8 cellular contexts compared by ENCODE assay signal in genomic region chr3:150763122-150763840, GRCh38. TPM values are rescaled to one million over a fixed set of nuclear protein-coding genes. Genes with fewer than 3 reads are reported as not detected.
A peak's percentile ranks its signal among the peaks of the same experiment; 100 is the strongest.
DNase-seq lines count a peak whose midpoint lies in the region; ATAC-seq and TF ChIP-seq lines count a peak whose summit lies in the region.

SIAH2 (minus strand) TSS chr3:150763169; CDS start chr3:150762849, 320 bp downstream.

- peak within 1 kb of the TSS; percentile 95 for H3K18ac ChIP-seq in neuronal stem cell (ENCODE audit: low read length)

- DNase-seq in H7 (peak; percentile 92), MG63 (peak; percentile 97), SJCRH30 (peak; percentile 88 to 90), foreskin keratinocyte (peak; percentile 91 to 94), neuronal stem cell (ENCODE audit: low spot score) (peak; percentile 80)
- peak; percentile 88 for DNase-seq in activated gamma-delta T cell treated with anti-CD3 and anti-CD28 coated beads, Interleukin-2, amount 50 U/mL, for 16 hours (ENCODE audit: low read depth)

- no CpG with 5 or more reads among the region's 70 CpGs for WGBS in neuronal stem cell (ENCODE audit: extremely low coverage in 2 of 2, insufficient read length in 2 of 2, insufficient replicate concordance in 1 of 2), 2 donors

- peak within 1 kb of the TSS; percentile 45 for H3K23ac ChIP-seq in neuronal stem cell (ENCODE audit: low read depth, low read length, poor library complexity)

- no peak within 1 kb of the TSS for H3K14ac ChIP-seq in neuronal stem cell (ENCODE audit: low read length)

- no peak within 1 kb of the TSS for H4K8ac ChIP-seq in neuronal stem cell (ENCODE audit: low read depth, low read length)

- no peaks in the 10 kb centered on the region for H3K9me3 ChIP-seq in ES-I3 (ENCODE audit: control insufficient read depth, insufficient read depth, low read length)
- no peaks in the 10 kb centered on the region for H3K9me3 ChIP-seq in MG63
- no peaks in the 10 kb centered on the region for H3K9me3 ChIP-seq in SJCRH30 (replicated peaks)
- no peaks in the 10 kb centered on the region for H3K9me3 ChIP-seq in neuronal stem cell (replicated peaks in 1 of 2; ENCODE audit: control insufficient read depth in 2 of 2, insufficient read depth in 1 of 2, low read depth in 1 of 2, low read length in 2 of 2)
- no peaks in the 10 kb centered on the region for H3K9me3 ChIP-seq in subcutaneous abdominal adipose tissue (ENCODE audit: control insufficient read depth in 5 of 5, low read length in 5 of 5)

- no peak within 1 kb of the TSS for H4K91ac ChIP-seq in neuronal stem cell (ENCODE audit: low read depth, low read length, poor library complexity)

- H3K4me1 ChIP-seq in ES-I3 (ENCODE audit: insufficient read depth, low read length): peaks cover 18% of the 10 kb centered on the region
- peaks cover 7% of the 10 kb centered on the region for H3K4me1 ChIP-seq in SJCRH30
- peaks cover 21% of the 10 kb centered on the region for H3K4me1 ChIP-seq in foreskin keratinocyte
- H3K4me1 ChIP-seq in neuronal stem cell (ENCODE audit: control insufficient read depth in 2 of 2, insufficient read depth in 1 of 2, low read depth in 1 of 2, low read length in 2 of 2): peaks cover 4 to 13% of the 10 kb centered on the region in 2 donors
- peaks cover 2 to 43% (median 40%) of the 10 kb centered on the region in 5 donors for H3K4me1 ChIP-seq in subcutaneous abdominal adipose tissue (ENCODE audit: control insufficient read depth in 5 of 5, insufficient read depth in 5 of 5, low read length in 5 of 5)

- H2BK120ac ChIP-seq in neuronal stem cell (ENCODE audit: low read depth, low read length): no peak within 1 kb of the TSS

- H3K27me3 ChIP-seq in H7 (ENCODE audit: control insufficient read depth, insufficient read depth, low read length) (peaks cover 6% of the 10 kb centered on the region), MG63 (no peaks in the 10 kb centered on the region), SJCRH30 (no peaks in the 10 kb centered on the region), foreskin keratinocyte (no peaks in the 10 kb centered on the region), neuronal stem cell (ENCODE audit: control insufficient read depth in 3 of 3, insufficient read depth in 3 of 3, low read depth in 1 of 3, low read length in 3 of 3) (no peaks in the 10 kb centered on the region), subcutaneous abdominal adipose tissue (ENCODE audit: control insufficient read depth in 5 of 5, insufficient read depth in 4 of 5, low read length in 5 of 5) (no peaks in the 10 kb centered on the region)

- peaks cover 2% of the 10 kb centered on the region for H3K79me1 ChIP-seq in neuronal stem cell (ENCODE audit: low read depth, low read length)

- peak; percentile 86 for ATAC-seq in foreskin keratinocyte

- H3K4me3 ChIP-seq in H7 (ENCODE audit: insufficient read depth, low read depth, low read length) (peak within 1 kb of the TSS; percentile 67), MG63 (peak within 1 kb of the TSS; percentile 76), SJCRH30 (peak within 1 kb of the TSS; percentile 68), neuronal stem cell (ENCODE audit: low read length in 2 of 2) (peak within 1 kb of the TSS; percentile 66 to 83), subcutaneous abdominal adipose tissue (ENCODE audit: low read depth in 1 of 5, low read length in 5 of 5) (peak within 1 kb of the TSS; percentile 90 to 97 (median 93))

- H3K27ac ChIP-seq in SJCRH30: peak within 1 kb of the TSS; percentile 72
- H3K27ac ChIP-seq in foreskin keratinocyte: peak within 1 kb of the TSS; percentile 96
- H3K27ac ChIP-seq in neuronal stem cell (replicated peaks; ENCODE audit: low read length): peak within 1 kb of the TSS; percentile 69
- H3K27ac ChIP-seq in subcutaneous abdominal adipose tissue (ENCODE audit: low read depth, low read length): peak within 1 kb of the TSS; percentile 100

- H3K9ac ChIP-seq in ES-I3 (ENCODE audit: low read depth, low read length) (peak within 1 kb of the TSS; percentile 79), neuronal stem cell (ENCODE audit: low read depth, low read length, poor library complexity) (peak within 1 kb of the TSS; percentile 87), subcutaneous abdominal adipose tissue (ENCODE audit: low read length in 5 of 5) (peak within 1 kb of the TSS; percentile 94 to 99 (median 96))

- peak; percentile 43 for TF ChIP-seq CTCF in foreskin keratinocyte (conservative IDR thresholded peaks at IDR 0.05)

- peak within 1 kb of the TSS; percentile 69 for H2BK5ac ChIP-seq in neuronal stem cell (ENCODE audit: low read length)

- peak within 1 kb of the TSS; percentile 51 for H2BK15ac ChIP-seq in neuronal stem cell (ENCODE audit: low read length)

- H2AFZ ChIP-seq in neuronal stem cell (ENCODE audit: low read length): peak within 1 kb of the TSS; percentile 99

- H2AK5ac ChIP-seq in neuronal stem cell (ENCODE audit: low read depth, low read length): peak within 1 kb of the TSS; percentile 20

- H3K4me2 ChIP-seq in neuronal stem cell (ENCODE audit: insufficient read depth, low read length, poor library complexity, severe bottlenecking): peak within 1 kb of the TSS; percentile 90

- no peak within 1 kb of the TSS for H2BK12ac ChIP-seq in neuronal stem cell (ENCODE audit: low read length)

- H3K4ac ChIP-seq in neuronal stem cell (ENCODE audit: low read length): no peak within 1 kb of the TSS

- H3K36me3 ChIP-seq in ES-I3 (ENCODE audit: insufficient read depth, low read length) (no peaks in the 10 kb centered on the region), H7 (replicated peaks; ENCODE audit: control insufficient read depth, insufficient read depth, low read length) (no peaks in the 10 kb centered on the region), MG63 (peaks cover 22% of the 10 kb centered on the region), SJCRH30 (no peaks in the 10 kb centered on the region), neuronal stem cell (replicated peaks in 1 of 2; ENCODE audit: control insufficient read depth in 2 of 2, insufficient read depth in 2 of 2, low read length in 2 of 2) (peaks cover 0 to 7% of the 10 kb centered on the region in 2 donors), subcutaneous abdominal adipose tissue (ENCODE audit: control insufficient read depth in 5 of 5, insufficient read depth in 5 of 5, low read length in 5 of 5) (peaks cover 0 to 2% (median 0%) of the 10 kb centered on the region in 5 donors)

RNA-seq across cellular contexts. Expression of gene SIAH2, which starts in this region (rescaled TPM):
- total RNA-seq in H7 (2014; rRNA removed; shearing (Covaris generic)): 35.8 and 54.8 TPM in 2 replicates
- total RNA-seq in MG63 (2014; rRNA removed; shearing (Covaris generic); ENCODE audit: low replicate concordance): 27.4 and 31.3 TPM in 2 replicates
- 33.0 and 36.4 TPM in 2 replicates for total RNA-seq in SJCRH30 (2014; rRNA removed; shearing (Covaris generic))
- 33.3 and 37.7 TPM in 2 replicates for total RNA-seq in foreskin keratinocyte
- polyA plus RNA-seq in foreskin keratinocyte: 26.5 and 30.2 TPM in 2 replicates
- polyA plus RNA-seq in neuronal stem cell (2013, experiment 1 of 2): 16.1 TPM
- 16.2 TPM for polyA plus RNA-seq in neuronal stem cell (2013, experiment 2 of 2)

Comparison
In these comparisons a context has a peak if more than half of its experiments do, and no peak if none do; other contexts are left out.
1. Peak in every context shown above with its lines: DNase-seq, ATAC-seq, H3K4me3 ChIP-seq and H3K27ac ChIP-seq.